Comparison of ENCODE assay signal across 15 cellular contexts in genomic region chr5:140794594-140795258, GRCh38. TPM values are rescaled to one million over a fixed set of nuclear protein-coding genes. Genes with fewer than 3 reads are reported as not detected.
A peak's percentile ranks its signal among the peaks of the same experiment; 100 is the strongest.
DNase-seq lines count a peak whose midpoint lies in the region; ATAC-seq and TF ChIP-seq lines count a peak whose summit lies in the region.
"Had no signal": no experiment of that assay in that cellular context is flagged by ENCODE, and none has a peak within 500 bp of the region (broad histone marks: within the 10 kb centered on the region; RNA-seq: fewer than 3 reads in every experiment).

PCDHA2 (plus strand) TSS chr5:140794852.

- H3K27ac Mint-ChIP-seq in chondrocyte (ENCODE audit: unreplicated experiment) (no peak within 1 kb of the TSS), mesothelial cell of epicardium (no peak within 1 kb of the TSS)
- H3K27ac Mint-ChIP-seq: CD4-positive, alpha-beta memory T cell had no signal

- no peaks in the 10 kb centered on the region for H3K9me2 ChIP-seq in Karpas-422 (replicated peaks; ENCODE audit: insufficient read depth, low read length)

- H3K27me3 ChIP-seq in Karpas-422 (ENCODE audit: low read length) (no peaks in the 10 kb centered on the region), suprapubic skin (peaks cover 3% of the 10 kb centered on the region)

- H3K4me2 ChIP-seq in Karpas-422 (ENCODE audit: low read depth, low read length, poor library complexity, severe bottlenecking) = no peak within 1 kb of the TSS

- H4K20me1 ChIP-seq in Karpas-422 (ENCODE audit: insufficient read depth, low read depth, low read length) = no peaks in the 10 kb centered on the region

- TF ChIP-seq EP300 in suprapubic skin (IDR thresholded peaks at IDR 0.05) = no peak

- H3K4me3 Mint-ChIP-seq in chondrocyte (ENCODE audit: unreplicated experiment) = peak within 1 kb of the TSS; percentile 65
- H3K4me3 Mint-ChIP-seq in mesothelial cell of epicardium = peak within 1 kb of the TSS; percentile 49
- H3K4me3 Mint-ChIP-seq: CD4-positive, alpha-beta memory T cell; central memory CD8-positive, alpha-beta T cell had no signal

- H3K36me3 ChIP-seq in Karpas-422 (ENCODE audit: insufficient read depth, low read length) = no peaks in the 10 kb centered on the region
- no peaks in the 10 kb centered on the region for H3K36me3 ChIP-seq in suprapubic skin

- H2AFZ ChIP-seq in Karpas-422 (ENCODE audit: low read length) = no peak within 1 kb of the TSS

- H3K27me3 Mint-ChIP-seq in chondrocyte (ENCODE audit: low read depth) (no peaks in the 10 kb centered on the region), mesothelial cell of epicardium (ENCODE audit: low read depth) (no peaks in the 10 kb centered on the region)

- no peak for ATAC-seq in GM18519 (IDR thresholded peaks at IDR 0.05; ENCODE audit: low FRiP score, unreplicated experiment)
- no peak for ATAC-seq in HG03571 (IDR thresholded peaks at IDR 0.05; ENCODE audit: unreplicated experiment)

- H3K9me3 ChIP-seq in Karpas-422 (ENCODE audit: low read length) (no peaks in the 10 kb centered on the region), suprapubic skin (peaks cover 15% of the 10 kb centered on the region)

- H3K4me3 ChIP-seq in Karpas-422 (ENCODE audit: low read length) (no peak within 1 kb of the TSS), suprapubic skin (no peak within 1 kb of the TSS)

- H3K9ac ChIP-seq in Karpas-422 (ENCODE audit: low read length) = no peak within 1 kb of the TSS

- TF ChIP-seq CTCF in chondrocyte (IDR thresholded peaks at IDR 0.05) (no peak), mesothelial cell of epicardium (IDR thresholded peaks at IDR 0.05; ENCODE audit: unreplicated experiment) (no peak), suprapubic skin (IDR thresholded peaks at IDR 0.05) (no peak)

- H3K27ac ChIP-seq in Karpas-422 (ENCODE audit: low read length) = no peak within 1 kb of the TSS
- H3K27ac ChIP-seq in suprapubic skin = no peak within 1 kb of the TSS

- H3K4me1 Mint-ChIP-seq in chondrocyte (ENCODE audit: low read depth) = no peaks in the 10 kb centered on the region
- H3K4me1 Mint-ChIP-seq in mesothelial cell of epicardium = no peaks in the 10 kb centered on the region
- H3K4me1 Mint-ChIP-seq: CD4-positive, alpha-beta memory T cell; central memory CD8-positive, alpha-beta T cell had no signal

- H3K9me3 Mint-ChIP-seq in chondrocyte (ENCODE audit: low read depth) (peaks cover 51% of the 10 kb centered on the region), mesothelial cell of epicardium (peaks cover 44% of the 10 kb centered on the region)
- H3K9me3 Mint-ChIP-seq: central memory CD8-positive, alpha-beta T cell had no signal

- peak; percentile 41 for DNase-seq in DMS 273 treated with DMSO at 0.1 percent for 48 hours (lab: John Stamatoyannopoulos, UW)
- DNase-seq in Karpas-422 = peak; percentile 50
- no peak for DNase-seq in chondrocyte (ENCODE audit: low spot score)
- DNase-seq in mesothelial cell of epicardium (ENCODE audit: low spot score in 2 of 2, unreplicated experiment in 2 of 2) = no peak
- no peak for DNase-seq in NCI-H2029 treated with DMSO at 0.1 percent for 48 hours (lab: John Stamatoyannopoulos, UW)
- DNase-seq in suprapubic skin (ENCODE audit: low spot score in 2 of 2) = no peak
- DNase-seq: activated T-cell treated with anti-CD3 and anti-CD28 coated beads, Interleukin-2, amount 50 U/mL, for 1 hour; HCEC 1CT; NK-92 treated with Interleukin-12 subunit alpha and Interleukin-12 subunit beta, amount 100 ng/mL, for 24 hours had no signal

- TF ChIP-seq POLR2A in suprapubic skin (IDR thresholded peaks at IDR 0.05) = no peak

- no peaks in the 10 kb centered on the region for H3K4me1 ChIP-seq in Karpas-422 (ENCODE audit: low read length)
- no peaks in the 10 kb centered on the region for H3K4me1 ChIP-seq in suprapubic skin

- H3K79me2 ChIP-seq in Karpas-422 (ENCODE audit: low read length) = no peaks in the 10 kb centered on the region

- 25% methylated on average over 27 of the region's 27 CpGs for WGBS in suprapubic skin

- H3K36me3 Mint-ChIP-seq in chondrocyte (ENCODE audit: low read depth) (peaks cover 10% of the 10 kb centered on the region), mesothelial cell of epicardium (peaks cover 23% of the 10 kb centered on the region)

RNA-seq across cellular contexts. Expression of gene PCDHA2, which starts in this region (rescaled TPM):
- not detected in 2 replicates for total RNA-seq in Karpas-422 (2014; rRNA removed; shearing (Covaris generic); ENCODE audit: low replicate concordance)
- total RNA-seq in chondrocyte (0.75 to 1.2 TPM (median 0.77 TPM) in 3 replicates), mesothelial cell of epicardium (0.44 to 0.88 TPM (median 0.87 TPM) in 3 replicates), suprapubic skin (not detected)
- total RNA-seq: CD4-positive, alpha-beta memory T cell; HT-29; T-helper 2 cell treated with Interferon-gamma antibody and Interleukin-4, amounts not matched to agents 100 ng/mL and 5 ng/mL, for 36 hours had no signal

Comparison
In these comparisons a context has a peak if more than half of its experiments do, and no peak if none do; other contexts are left out.
1. Peak in DNase-seq in Karpas-422; RNA of the gene not detected or under 1 TPM.